ENCODE assay signal across 8 cellular contexts in genomic region chr7:29194594-29195417, GRCh38. TPM values are rescaled to one million over a fixed set of nuclear protein-coding genes. Genes with fewer than 3 reads are reported as not detected.
DNase-seq lines count a peak whose midpoint lies in the region; ATAC-seq and TF ChIP-seq lines count a peak whose summit lies in the region.

TSS of gene CHN2 (plus strand) at chr7:29194775.

- peaks cover 38% of the 10 kb centered on the region for H3K27me3 Mint-ChIP-seq in brain

- H3K4me3 Mint-ChIP-seq in brain = peak within 1 kb of the TSS; percentile 85 to 91 (median 88)

- ATAC-seq in gastrocnemius medialis (peak; percentile 67 to 77), HG02938 (IDR thresholded peaks at IDR 0.05; ENCODE audit: unreplicated experiment) (no peak), GM21529 (IDR thresholded peaks at IDR 0.05; ENCODE audit: unreplicated experiment) (no peak)

- no peaks in the 10 kb centered on the region for H3K9me3 ChIP-seq in gastrocnemius medialis

- peaks cover 0 to 13% of the 10 kb centered on the region in 2 donors for H3K4me1 ChIP-seq in gastrocnemius medialis

- H3K27ac Mint-ChIP-seq in brain = peak within 1 kb of the TSS; percentile 56 to 90 (median 71)

- peaks cover 0 to 15% (median 5%) of the 10 kb centered on the region in 3 donors for H3K27me3 ChIP-seq in gastrocnemius medialis

- in situ Hi-C loops in gastrocnemius medialis (cut with MboI; ENCODE audit: low sequenced_read_pairs in 4 of 4) = loop anchor here in 3 of 4 donors (5.0 to 25.0 kb wide), 3 partner anchors 207 to 217 kb away; no protein-coding TSS in a partner anchor

- peak within 1 kb of the TSS; percentile 57 for H3K4me3 ChIP-seq in LNCaP clone FGC (ENCODE audit: low read depth, low read length)
- H3K4me3 ChIP-seq in gastrocnemius medialis = peak within 1 kb of the TSS; percentile 65 to 72 (median 68)

- no peaks in the 10 kb centered on the region for H3K36me3 Mint-ChIP-seq in brain

- DNase-seq in EL = peak; percentile 26
- no peak for DNase-seq in LNCaP clone FGC (ENCODE audit: low read depth)
- DNase-seq in T-helper 1 cell = peak; percentile 12 to 50 (median 25)
- peak; percentile 72 for DNase-seq in iPS-NIHi11 (ENCODE audit: low spot score)
- peak in 1 of 2 donors; percentile 21 for DNase-seq in gastrocnemius medialis

- H3K9me3 Mint-ChIP-seq in brain = no peaks in the 10 kb centered on the region

- peak within 1 kb of the TSS in 3 of 4 donors; percentile 14 to 35 (median 19) for H3K27ac ChIP-seq in gastrocnemius medialis

- TF ChIP-seq CTCF in LNCaP clone FGC (IDR thresholded peaks at IDR 0.05; ENCODE audit: control insufficient read depth, extremely low read depth, insufficient read depth) (peak; percentile 38; the same call in 1 of the 2 replicates), brain (conservative IDR thresholded peaks at IDR 0.05) (no peak), gastrocnemius medialis (IDR thresholded peaks at IDR 0.05 in 4 of 5, conservative IDR thresholded peaks at IDR 0.05 in 1 of 5) (peak in 1 of 5 experiments; percentile 6)

- H3K36me3 ChIP-seq in gastrocnemius medialis = no peaks in the 10 kb centered on the region

- intact Hi-C loops in gastrocnemius medialis (cut with DNase I; ENCODE audit: low total_unique reads) = loop anchor here (10.0 kb wide), 1 partner anchor 80 kb away; no protein-coding TSS in a partner anchor

- TF ChIP-seq POLR2A in gastrocnemius medialis (IDR thresholded peaks at IDR 0.05) = no peak

- H3K4me1 Mint-ChIP-seq in brain = peaks cover 52% of the 10 kb centered on the region

RNA-seq across cellular contexts. Expression of gene CHN2, which starts in this region (rescaled TPM):
- polyA plus RNA-seq in brain (ENCODE audit: insufficient read depth, low read depth, low replicate concordance) = 26.5 TPM
- 10 to 100 TPM in 2 of 4 donors, 1 to 10 TPM in 2; 5.9 to 11.3 (median 8.2) TPM for total RNA-seq in gastrocnemius medialis

Comparison
In these comparisons a context has a peak if more than half of its experiments do, and no peak if none do; other contexts are left out.
1. ATAC-seq: peak in gastrocnemius medialis (2 of 2); none in HG02938 (single experiment) and GM21529 (single experiment).